In genomic region chr17:81517339-81518112, GRCh38 we compare ENCODE assay signal across 8 cellular contexts. TPM values are rescaled to one million over a fixed set of nuclear protein-coding genes. Genes with fewer than 3 reads are reported as not detected.
DNase-seq lines count a peak whose midpoint lies in the region; ATAC-seq and TF ChIP-seq lines count a peak whose summit lies in the region.

No MANE protein-coding gene starts in this region.

- peaks cover 0 to 2% of the 10 kb centered on the region in 2 donors for H3K27me3 Mint-ChIP-seq in natural killer cell treated with Interleukin-12 subunit alpha and Interleukin-12 subunit beta and Interleukin-15 and Interleukin-18, amount 100 ng/mL, for 72 hours

- no peaks in the 10 kb centered on the region for H3K9me3 ChIP-seq in HUES6 (ENCODE audit: control insufficient read depth, insufficient read depth, low read depth, low read length)

- DNase-seq in AG08395 (ENCODE audit: low spot score) (peak; percentile 40), brain microvascular endothelial cell (no peak), DMS79 treated with DMSO at 0.1 percent for 48 hours (lab: John Stamatoyannopoulos, UW) (no peak)
- no peak for DNase-seq in natural killer cell treated with Interleukin-12 subunit alpha and Interleukin-12 subunit beta and Interleukin-15 and Interleukin-18, amount 100 ng/mL, for 72 hours (ENCODE audit: low spot score)
- DNase-seq in stimulated activated naive CD4-positive, alpha-beta T cell treated with Interleukin-2 at 50 U/mL for 16 hours (lab: John Stamatoyannopoulos, UW), result no peak
- DNase-seq in stimulated activated naive CD4-positive, alpha-beta T cell (lab: John Stamatoyannopoulos, UW), result no peak

- H3K9ac ChIP-seq in HUES6 (ENCODE audit: low read length), result peak overlapping the region; percentile 75

- peaks cover 41% of the 10 kb centered on the region for H3K4me1 ChIP-seq in HUES6 (ENCODE audit: control insufficient read depth, insufficient read depth, low read length)

- no peak overlapping the region; the same call in 1 of the 2 replicates for H3K27ac ChIP-seq in HUES6 (ENCODE audit: low read depth, low read length)
- no peak overlapping the region for H3K27ac ChIP-seq in brain microvascular endothelial cell

- peak overlapping the region; percentile 74 for H3K4me3 Mint-ChIP-seq in natural killer cell treated with Interleukin-12 subunit alpha and Interleukin-12 subunit beta and Interleukin-15 and Interleukin-18, amount 100 ng/mL, for 72 hours

- TF ChIP-seq CTCF in brain microvascular endothelial cell (IDR thresholded peaks at IDR 0.05; ENCODE audit: low read depth, low read length, missing control alignments), result no peak

- no peaks in the 10 kb centered on the region for H3K36me3 Mint-ChIP-seq in natural killer cell treated with Interleukin-12 subunit alpha and Interleukin-12 subunit beta and Interleukin-15 and Interleukin-18, amount 100 ng/mL, for 72 hours

- H3K9me3 Mint-ChIP-seq in natural killer cell treated with Interleukin-12 subunit alpha and Interleukin-12 subunit beta and Interleukin-15 and Interleukin-18, amount 100 ng/mL, for 72 hours, result no peaks in the 10 kb centered on the region

- peak overlapping the region; percentile 63 for H3K4me3 ChIP-seq in HUES6 (ENCODE audit: low read depth, low read length)
- H3K4me3 ChIP-seq in brain microvascular endothelial cell (ENCODE audit: low read depth, low read length), result peak overlapping the region; percentile 20

- H3K27ac Mint-ChIP-seq in natural killer cell treated with Interleukin-12 subunit alpha and Interleukin-12 subunit beta and Interleukin-15 and Interleukin-18, amount 100 ng/mL, for 72 hours, result peak overlapping the region; percentile 51 to 79

- H3K27me3 ChIP-seq in HUES6 (ENCODE audit: control insufficient read depth, insufficient read depth, low read length), result peaks cover 36% of the 10 kb centered on the region
- H3K27me3 ChIP-seq in brain microvascular endothelial cell (replicated peaks), result no peaks in the 10 kb centered on the region

- H3K36me3 ChIP-seq in HUES6 (ENCODE audit: control insufficient read depth, insufficient read depth, low read length) (no peaks in the 10 kb centered on the region), brain microvascular endothelial cell (replicated peaks) (no peaks in the 10 kb centered on the region)

- ATAC-seq in GM18909 (IDR thresholded peaks at IDR 0.05; ENCODE audit: poor library complexity, unreplicated experiment), result peak; percentile 35
- ATAC-seq in natural killer cell treated with Interleukin-12 subunit alpha and Interleukin-12 subunit beta and Interleukin-15 and Interleukin-18, amount 100 ng/mL, for 72 hours, result no peak

- in situ Hi-C loops in brain microvascular endothelial cell (cut with HindIII; ENCODE audit: low pct_ligation_motif_present, low sequenced_read_pairs), result loop anchor here (10.0 kb wide), 1 partner anchor 113 kb away; no protein-coding TSS in a partner anchor

- H3K4me1 Mint-ChIP-seq in natural killer cell treated with Interleukin-12 subunit alpha and Interleukin-12 subunit beta and Interleukin-15 and Interleukin-18, amount 100 ng/mL, for 72 hours (ENCODE audit: low read depth in 2 of 2), result peaks cover 11 to 21% of the 10 kb centered on the region in 2 donors

RNA-seq across cellular contexts. Expression of gene ACTG1, which starts 4.9 kb away (rescaled TPM):
- total RNA-seq in natural killer cell treated with Interleukin-12 subunit alpha and Interleukin-12 subunit beta and Interleukin-15 and Interleukin-18, amount 100 ng/mL, for 72 hours, result 1,000 to 10,000 TPM; 4,962 to 5,145 TPM

RNA-seq across cellular contexts. Expression of gene FSCN2, which starts 10.7 kb away (rescaled TPM):
- total RNA-seq in natural killer cell treated with Interleukin-12 subunit alpha and Interleukin-12 subunit beta and Interleukin-15 and Interleukin-18, amount 100 ng/mL, for 72 hours, result under 1 TPM; 0.21 to 0.64 TPM

RNA-seq across cellular contexts. Expression of gene FAAP100, which starts 34.6 kb away (rescaled TPM):
- total RNA-seq in natural killer cell treated with Interleukin-12 subunit alpha and Interleukin-12 subunit beta and Interleukin-15 and Interleukin-18, amount 100 ng/mL, for 72 hours, result 10 to 100 TPM; 35.5 to 76.6 TPM
